Comparison of ENCODE assay signal across 8 cellular contexts in the genomic region with DNA sequence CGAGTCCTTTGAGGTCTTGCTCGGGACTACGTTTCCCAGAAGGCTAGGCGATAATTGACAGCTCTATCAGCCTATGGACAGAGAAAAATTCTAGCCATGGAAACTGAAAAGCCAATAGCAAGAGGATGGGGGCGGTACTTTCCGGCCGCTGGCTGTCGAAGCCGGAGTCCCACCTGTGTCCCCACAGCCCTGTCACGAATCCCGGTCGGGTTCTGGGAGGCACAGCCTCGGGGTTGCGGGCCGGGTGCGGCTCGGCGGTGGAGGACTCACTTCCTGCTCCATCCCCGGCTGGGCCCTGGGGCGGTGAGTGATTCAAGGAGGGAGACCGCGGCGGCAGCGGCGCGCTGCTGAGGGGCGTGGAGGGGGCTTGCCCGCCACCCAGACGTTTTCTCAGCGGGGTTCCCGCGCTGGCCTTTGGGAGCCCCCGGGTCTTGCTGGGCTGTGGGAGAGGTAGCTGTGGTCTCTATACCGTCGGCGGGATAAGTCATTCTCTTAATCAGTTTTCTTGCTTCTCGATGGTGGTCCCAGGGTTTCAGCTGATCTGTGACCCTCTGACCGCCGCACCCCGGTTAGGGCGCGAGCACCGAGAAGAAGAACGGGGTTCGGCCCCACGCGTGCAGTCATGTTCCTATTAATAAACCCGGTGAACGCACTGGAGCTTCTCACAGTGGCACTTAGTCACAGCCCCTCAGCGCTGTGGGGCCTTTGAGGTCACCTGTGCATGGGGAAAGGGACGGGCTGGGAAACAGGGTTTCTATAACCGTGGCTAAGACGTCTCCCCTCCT. TPM values are rescaled to one million over a fixed set of nuclear protein-coding genes. Genes with fewer than 3 reads are reported as not detected.
A peak's percentile ranks its signal among the peaks of the same experiment; 100 is the strongest.
DNase-seq lines count a peak whose midpoint lies in the region; ATAC-seq and TF ChIP-seq lines count a peak whose summit lies in the region.

A gene (plus strand): TSS at position 176 of the 785 bp plus-strand sequence. CDS start 2,377 bp downstream, outside the sequence.

- H3K4me1 ChIP-seq in spleen, result peaks cover 5 to 18% (median 10%) of the 10 kb centered on the region in 6 donors

- intact Hi-C loops in spleen (cut with DNase I; ENCODE audit: low total_unique reads), result no loop called here

- H3K9me3 ChIP-seq in WERI-Rb-1 (ENCODE audit: severe bottlenecking), result no peaks in the 10 kb centered on the region
- H3K9me3 ChIP-seq in spleen, result no peaks in the 10 kb centered on the region

- H3K4me3 ChIP-seq in AG04449 (ENCODE audit: low read depth, low read length), result peak within 1 kb of the TSS; percentile 95
- peak within 1 kb of the TSS; percentile 88 for H3K4me3 ChIP-seq in WERI-Rb-1 (ENCODE audit: low read depth, low read length)
- peak within 1 kb of the TSS; percentile 82 to 95 for H3K4me3 ChIP-seq in cardiac fibroblast (replicated peaks in 1 of 2; ENCODE audit: low read depth in 2 of 2, low read length in 2 of 2)
- peak within 1 kb of the TSS; percentile 70 to 83 (median 76) for H3K4me3 ChIP-seq in spleen

- CTCF ChIA-PET in AG04449 (lab: Yijun Ruan, JAX), result interaction anchor here (0.6 to 1.4 kb wide), 6 partner anchors 10 to 131 kb away, joined by 3 to 5 read pairs (median 4); a partner anchor contains a TSS

- no peaks in the 10 kb centered on the region for H3K27me3 ChIP-seq in WERI-Rb-1 (ENCODE audit: insufficient read depth, low read depth, severe bottlenecking)
- H3K27me3 ChIP-seq in spleen (replicated peaks in 1 of 7), result peaks cover 0 to 31% (median 0%) of the 10 kb centered on the region in 7 donors

- H3K27ac ChIP-seq in WERI-Rb-1 (peak within 1 kb of the TSS; percentile 58), spleen (peak within 1 kb of the TSS in 5 of 8 donors; percentile 26 to 68 (median 45))

- no peaks in the 10 kb centered on the region for H3K36me3 ChIP-seq in WERI-Rb-1
- no peaks in the 10 kb centered on the region for H3K36me3 ChIP-seq in spleen

- TF ChIP-seq CTCF in AG04449 (IDR thresholded peaks at IDR 0.05; ENCODE audit: insufficient read depth, low read length, missing control alignments) (no peak), WERI-Rb-1 (IDR thresholded peaks at IDR 0.05; ENCODE audit: low read depth, low read length) (no peak), cardiac fibroblast (IDR thresholded peaks at IDR 0.05; ENCODE audit: low read depth, low read length) (no peak), spleen (IDR thresholded peaks at IDR 0.05 in 8 of 11, conservative IDR thresholded peaks at IDR 0.05 in 3 of 11) (no peak)

- POLR2A ChIA-PET in AG04449 (lab: Yijun Ruan, JAX), result no interaction called here

- ATAC-seq in GM18907 (IDR thresholded peaks at IDR 0.05; ENCODE audit: unreplicated experiment), result peak; percentile 99
- peak; percentile 99 for ATAC-seq in HG03139 (IDR thresholded peaks at IDR 0.05; ENCODE audit: unreplicated experiment)

- peak; percentile 77 for DNase-seq in AG04449 (ENCODE audit: low read depth, low spot score)
- DNase-seq in NCI-H2196 treated with DMSO at 0.1 percent for 48 hours (lab: John Stamatoyannopoulos, UW; ENCODE audit: unreplicated experiment), result peak; percentile 62
- DNase-seq in WERI-Rb-1, result peak; percentile 92
- DNase-seq in cardiac fibroblast (ENCODE audit: low read depth in 2 of 2), result peak; percentile 96 to 98
- DNase-seq in inferior parietal cortex (ENCODE audit: extremely low spot score), result peak; percentile 99
- peak; percentile 93 for DNase-seq in spleen

- 1 to 2% (median 1%) methylated on average over 42 to 53 of the region's 53 CpGs for WGBS in spleen, 5 donors

- TF ChIP-seq POLR2A in spleen (IDR thresholded peaks at IDR 0.05), result no peak

RNA-seq across cellular contexts. Expression of the gene that starts here (rescaled TPM):
- 1 to 10 TPM in 6 of 7 donors, under 1 TPM in 1; 0.77 to 4.2 (median 1.8) TPM for total RNA-seq in spleen
- polyA plus RNA-seq in spleen, result under 1 TPM; 0.17 to 0.29 (median 0.20) TPM

Comparison
In these comparisons a context has a peak if more than half of its experiments do, and no peak if none do; other contexts are left out.
1. Peak in every context shown above with its lines: DNase-seq, ATAC-seq, H3K4me3 ChIP-seq and H3K27ac ChIP-seq.